14 cellular contexts compared by ENCODE assay signal in genomic region chr16:77585379-77585778, GRCh38.
DNase-seq lines count a peak whose midpoint lies in the region; ATAC-seq and TF ChIP-seq lines count a peak whose summit lies in the region.
"Had no signal": no experiment of that assay in that cellular context is flagged by ENCODE, and none has a peak within 500 bp of the region (broad histone marks: within the 10 kb centered on the region; RNA-seq: fewer than 3 reads in every experiment).

No MANE protein-coding gene starts in this region.

- no peak overlapping the region for H3K27ac Mint-ChIP-seq in activated CD8-positive, alpha-beta memory T cell treated with anti-CD3 and anti-CD28 coated beads, Interleukin-2, amount 10 ng/mL, durations not matched to agents 7 days and 5 days

- no peak overlapping the region for H3K4me3 Mint-ChIP-seq in activated CD8-positive, alpha-beta memory T cell treated with anti-CD3 and anti-CD28 coated beads, Interleukin-2, amount 10 ng/mL, durations not matched to agents 7 days and 5 days

- H3K36me3 ChIP-seq in osteoblast (ENCODE audit: insufficient read depth, low read length): no peaks in the 10 kb centered on the region
- H3K36me3 ChIP-seq: neutrophil had no signal

- H3K9me3 Mint-ChIP-seq in activated CD8-positive, alpha-beta memory T cell treated with anti-CD3 and anti-CD28 coated beads, Interleukin-2, amount 10 ng/mL, durations not matched to agents 7 days and 5 days (ENCODE audit: low read depth): no peaks in the 10 kb centered on the region

- no peaks in the 10 kb centered on the region for H4K20me1 ChIP-seq in osteoblast (ENCODE audit: insufficient read depth, low read length)

- no peaks in the 10 kb centered on the region for H3K9me3 ChIP-seq in osteoblast (ENCODE audit: low read depth, low read length)
- H3K9me3 ChIP-seq: neutrophil had no signal

- CTCF ChIA-PET in activated CD8-positive, alpha-beta memory T cell treated with anti-CD3 and anti-CD28 coated beads, Interleukin-2, amount 10 ng/mL, durations not matched to agents 7 days and 5 days (lab: Charles Lee): interaction anchor here (1.0 to 6.7 kb wide), 4 partner anchors 15 to 350 kb away, joined by 3 to 76 read pairs (median 4); no protein-coding TSS in a partner anchor

- no peak for DNase-seq in activated CD8-positive, alpha-beta memory T cell treated with anti-CD3 and anti-CD28 coated beads, Interleukin-2, amount 10 ng/mL, durations not matched to agents 7 days and 5 days
- DNase-seq in activated CD8-positive, alpha-beta memory T cell treated with anti-CD3 and anti-CD28 coated beads, Interleukin-2, amount 50 U/mL, for 48 hours: no peak
- DNase-seq in NOMO-1 (lab: John Stamatoyannopoulos, UW; ENCODE audit: unreplicated experiment in 2 of 2) (peak; percentile 26 to 72), choroid plexus epithelial cell (ENCODE audit: low read depth) (peak; percentile 93), osteoblast (ENCODE audit: insufficient read length, low spot score, missing footprints) (peak; percentile 6), NCI-H2029 treated with DMSO at 0.1 percent for 48 hours (lab: John Stamatoyannopoulos, UW) (no peak)
- DNase-seq: glutamatergic neuron, NCI-H1048 had no signal

- peaks cover 9% of the 10 kb centered on the region for H3K4me1 Mint-ChIP-seq in activated CD8-positive, alpha-beta memory T cell treated with anti-CD3 and anti-CD28 coated beads, Interleukin-2, amount 10 ng/mL, durations not matched to agents 7 days and 5 days

- ATAC-seq in activated CD8-positive, alpha-beta memory T cell treated with anti-CD3 and anti-CD28 coated beads, Interleukin-2, amount 10 ng/mL, durations not matched to agents 7 days and 5 days: peak; percentile 39
- ATAC-seq in GM18858 (IDR thresholded peaks at IDR 0.05; ENCODE audit: unreplicated experiment): no peak
- no peak for ATAC-seq in GM18907 (IDR thresholded peaks at IDR 0.05; ENCODE audit: unreplicated experiment)
- ATAC-seq: left lobe of liver had no signal

- no peaks in the 10 kb centered on the region for H3K79me2 ChIP-seq in osteoblast (ENCODE audit: insufficient read depth, low read length)

- no peaks in the 10 kb centered on the region for H3K36me3 Mint-ChIP-seq in activated CD8-positive, alpha-beta memory T cell treated with anti-CD3 and anti-CD28 coated beads, Interleukin-2, amount 10 ng/mL, durations not matched to agents 7 days and 5 days

- no peak overlapping the region for H2AFZ ChIP-seq in osteoblast (ENCODE audit: low read length)

- H3K4me2 ChIP-seq in osteoblast (ENCODE audit: insufficient read depth, low read length): no peak overlapping the region

- H3K27ac ChIP-seq in osteoblast (ENCODE audit: low read depth, low read length): no peak overlapping the region
- H3K27ac ChIP-seq: HL-60, neutrophil, RWPE1 had no signal

- H3K4me1 ChIP-seq in osteoblast (ENCODE audit: insufficient read depth, low read length): peaks cover 2% of the 10 kb centered on the region

- H3K27me3 Mint-ChIP-seq in activated CD8-positive, alpha-beta memory T cell treated with anti-CD3 and anti-CD28 coated beads, Interleukin-2, amount 10 ng/mL, durations not matched to agents 7 days and 5 days: peaks cover 10% of the 10 kb centered on the region

- peaks cover 4% of the 10 kb centered on the region for H3K27me3 ChIP-seq in osteoblast (ENCODE audit: insufficient read depth, low read length)
- H3K27me3 ChIP-seq: neutrophil had no signal

- TF ChIP-seq CTCF in choroid plexus epithelial cell (conservative IDR thresholded peaks at IDR 0.05; ENCODE audit: low read depth, low read length) (no peak), osteoblast (IDR thresholded peaks at IDR 0.05; ENCODE audit: extremely low read depth, low read depth, low read length) (no peak)

- H3K4me3 ChIP-seq in choroid plexus epithelial cell (ENCODE audit: low read depth, low read length) (no peak overlapping the region), osteoblast (ENCODE audit: insufficient read depth, low read length) (no peak overlapping the region)

Comparison
In these comparisons a context has a peak if more than half of its experiments do, and no peak if none do; other contexts are left out.
1. DNase-seq: peak in NOMO-1 (2 of 2), choroid plexus epithelial cell (single experiment) and osteoblast (single experiment); none in activated CD8-positive, alpha-beta memory T cell treated with anti-CD3 and anti-CD28 coated beads, Interleukin-2, amount 10 ng/mL, durations not matched to agents 7 days and 5 days (single experiment), activated CD8-positive, alpha-beta memory T cell treated with anti-CD3 and anti-CD28 coated beads, Interleukin-2, amount 50 U/mL, for 48 hours (single experiment) and NCI-H2029 treated with DMSO at 0.1 percent for 48 hours (single experiment).